Comparison of ENCODE assay signal across 22 cellular contexts in genomic region chr13:99855516-99855915, GRCh38.
A peak's percentile ranks its signal among the peaks of the same experiment; 100 is the strongest.
DNase-seq lines count a peak whose midpoint lies in the region; ATAC-seq and TF ChIP-seq lines count a peak whose summit lies in the region.
"Had no signal": no experiment of that assay in that cellular context is flagged by ENCODE, and none has a peak within 500 bp of the region (broad histone marks: within the 10 kb centered on the region; RNA-seq: fewer than 3 reads in every experiment).

No MANE protein-coding gene starts in this region.

- in situ Hi-C loops in gastrocnemius medialis (cut with MboI; ENCODE audit: low sequenced_read_pairs in 4 of 4), result no loop called here

- 0 out of 7 replicates have a peak, but pooled peaks cover 0 to 2% (median 0%) of the 10 kb centered on the region in 3 experiments for H3K36me3 Mint-ChIP-seq in H9 (ENCODE audit: insufficient read depth in 1 of 3, low read depth in 3 of 3)

- no peak overlapping the region for H2AFZ ChIP-seq in H9 (ENCODE audit: low read length)
- no peak overlapping the region for H2AFZ ChIP-seq in Karpas-422 (ENCODE audit: low read length)
- H2AFZ ChIP-seq: PC-9 had no signal

- H3K36me3 ChIP-seq in gastrocnemius medialis, result no peaks in the 10 kb centered on the region
- peaks cover 0 to 5% of the 10 kb centered on the region in 2 donors for H3K36me3 ChIP-seq in gastroesophageal sphincter
- no peaks in the 10 kb centered on the region for H3K36me3 ChIP-seq in Karpas-422 (ENCODE audit: insufficient read depth, low read length)
- H3K36me3 ChIP-seq: SJSA1 had no signal

- H3K4me3 ChIP-seq in gastrocnemius medialis, result no peak overlapping the region
- no peak overlapping the region for H3K4me3 ChIP-seq in gastroesophageal sphincter
- H3K4me3 ChIP-seq in Karpas-422 (ENCODE audit: low read length), result no peak overlapping the region
- H3K4me3 ChIP-seq: PC-9, SJSA1 had no signal

- H3K27me3 Mint-ChIP-seq in H9 (ENCODE audit: low read depth), result no peaks in the 10 kb centered on the region
- H3K27me3 Mint-ChIP-seq: B cell, T-cell had no signal

- no peak overlapping the region for H3K4me2 ChIP-seq in H9 (ENCODE audit: insufficient read depth, insufficient read length, low read length)
- no peak overlapping the region for H3K4me2 ChIP-seq in Karpas-422 (ENCODE audit: low read depth, low read length, poor library complexity, severe bottlenecking)
- H3K4me2 ChIP-seq: PC-9 had no signal

- no peaks in the 10 kb centered on the region for H3K9me3 Mint-ChIP-seq in H9
- H3K9me3 Mint-ChIP-seq: CD8-positive, alpha-beta T cell; T-cell had no signal

- peaks cover 72% of the 10 kb centered on the region in 2 experiments for H3K4me1 Mint-ChIP-seq in H9
- H3K4me1 Mint-ChIP-seq: B cell had no signal

- DNase-seq in H9 (no peak), NCI-H524 (lab: John Stamatoyannopoulos, UW) (peak; percentile 39 to 71), cerebellar cortex (ENCODE audit: low spot score) (peak; percentile 53), EL (no peak), gastrocnemius medialis (no peak), Karpas-422 (no peak)
- DNase-seq: Caco-2; CD8-positive, alpha-beta T cell; DMS79 treated with DMSO at 0.1 percent for 48 hours; NCI-H1092 treated with DMSO at 0.1 percent for 48 hours; NCI-H1436; NCI-H1930; NCI-H2227 treated with DMSO at 0.1 percent for 48 hours; NCI-H510A treated with DMSO at 0.1 percent for 48 hours; PC-9; Right ventricle myocardium superior; RPMI8226; T-cell had no signal

- H3K79me1 ChIP-seq in H9 (ENCODE audit: insufficient read depth, low read depth, low read length, poor library complexity, severe bottlenecking), result no peaks in the 10 kb centered on the region

- H3K4ac ChIP-seq in H9 (ENCODE audit: low read depth, low read length), result no peak overlapping the region

- H3K4me3 Mint-ChIP-seq in H9, result no peak overlapping the region
- H3K4me3 Mint-ChIP-seq: B cell; CD8-positive, alpha-beta T cell; T-cell had no signal

- no peak overlapping the region for H2BK5ac ChIP-seq in H9 (ENCODE audit: insufficient read length, low read length)

- TF ChIP-seq POLR2A in gastrocnemius medialis (IDR thresholded peaks at IDR 0.05) (no peak), gastroesophageal sphincter (IDR thresholded peaks at IDR 0.05) (no peak)

- H4K8ac ChIP-seq in H9 (replicated peaks; ENCODE audit: insufficient read length, low read depth, low read length), result no peak overlapping the region

- no peak for ATAC-seq in gastrocnemius medialis
- ATAC-seq in gastroesophageal sphincter, result no peak
- ATAC-seq: CD8-positive, alpha-beta T cell; T-cell had no signal

- H3K14ac ChIP-seq in H9 (ENCODE audit: insufficient read depth, low read length), result no peak overlapping the region

- H3K27me3 ChIP-seq in H9 (ENCODE audit: insufficient read depth, low read length) (no peaks in the 10 kb centered on the region), gastrocnemius medialis (no peaks in the 10 kb centered on the region), gastroesophageal sphincter (no peaks in the 10 kb centered on the region), Karpas-422 (ENCODE audit: low read length) (no peaks in the 10 kb centered on the region)

- H3K23me2 ChIP-seq in H9 (ENCODE audit: insufficient read length, low read depth, low read length, poor library complexity, severe bottlenecking), result no peaks in the 10 kb centered on the region

- H2BK20ac ChIP-seq in H9 (ENCODE audit: low read depth, low read length, poor library complexity, severe bottlenecking), result no peak overlapping the region

- H3K4me1 ChIP-seq in H9 (ENCODE audit: insufficient read depth, low read length), result peaks cover 16% of the 10 kb centered on the region
- no peaks in the 10 kb centered on the region for H3K4me1 ChIP-seq in gastrocnemius medialis
- no peaks in the 10 kb centered on the region for H3K4me1 ChIP-seq in gastroesophageal sphincter
- H3K4me1 ChIP-seq in Karpas-422 (ENCODE audit: low read length), result no peaks in the 10 kb centered on the region; the same call in 1 of the 2 replicates
- H3K4me1 ChIP-seq: Caco-2, SJSA1 had no signal

- TF ChIP-seq CTCF in H9 (conservative IDR thresholded peaks at IDR 0.05) (no peak), gastrocnemius medialis (IDR thresholded peaks at IDR 0.05 in 4 of 5, conservative IDR thresholded peaks at IDR 0.05 in 1 of 5) (no peak), gastroesophageal sphincter (IDR thresholded peaks at IDR 0.05) (no peak)

- no peak overlapping the region for H4K91ac ChIP-seq in H9 (ENCODE audit: insufficient read length, low read depth, low read length)

- H3K23ac ChIP-seq in H9 (ENCODE audit: insufficient read length, low read depth, low read length), result no peak overlapping the region

- no peak overlapping the region for H3K27ac ChIP-seq in H9 (ENCODE audit: insufficient read length, low read depth, low read length)
- H3K27ac ChIP-seq in gastrocnemius medialis, result no peak overlapping the region
- H3K27ac ChIP-seq in gastroesophageal sphincter, result no peak overlapping the region
- no peak overlapping the region for H3K27ac ChIP-seq in Karpas-422 (ENCODE audit: low read length)
- H3K27ac ChIP-seq: C4-2B, PC-9, SJSA1 had no signal

- peak overlapping the region; percentile 5 to 40 (median 37); a peak in 4 of 7 replicates for H3K27ac Mint-ChIP-seq in H9
- H3K27ac Mint-ChIP-seq: B cell; CD8-positive, alpha-beta T cell; T-cell had no signal

- H2BK15ac ChIP-seq in H9 (ENCODE audit: low read depth, low read length), result no peak overlapping the region

- H3K9me2 ChIP-seq in Karpas-422 (replicated peaks; ENCODE audit: insufficient read depth, low read length), result no peaks in the 10 kb centered on the region

- H3T11ph ChIP-seq in H9 (ENCODE audit: low read length), result no peak overlapping the region

- no peaks in the 10 kb centered on the region for H3K79me2 ChIP-seq in H9 (ENCODE audit: insufficient read depth, low read length)
- H3K79me2 ChIP-seq in Karpas-422 (ENCODE audit: low read length), result no peaks in the 10 kb centered on the region

- no peak overlapping the region for H2BK120ac ChIP-seq in H9 (ENCODE audit: low read depth, low read length, poor library complexity, severe bottlenecking)

- H2AK5ac ChIP-seq in H9 (ENCODE audit: insufficient read length, low read length), result no peak overlapping the region

- intact Hi-C loops in gastrocnemius medialis (cut with DNase I; ENCODE audit: low total_unique reads), result no loop called here

- no peak overlapping the region for H4K5ac ChIP-seq in H9 (ENCODE audit: insufficient read length, low read depth, low read length)

- no peaks in the 10 kb centered on the region for H3K9me3 ChIP-seq in H9 (ENCODE audit: control insufficient read depth, low read depth, low read length)
- H3K9me3 ChIP-seq in gastrocnemius medialis, result no peaks in the 10 kb centered on the region
- no peaks in the 10 kb centered on the region for H3K9me3 ChIP-seq in gastroesophageal sphincter
- no peaks in the 10 kb centered on the region for H3K9me3 ChIP-seq in Karpas-422 (ENCODE audit: low read length)
- H3K9me3 ChIP-seq: Caco-2, SJSA1 had no signal

- no peak overlapping the region for H2BK12ac ChIP-seq in H9 (ENCODE audit: insufficient read length, low read depth, low read length)

- H3K18ac ChIP-seq in H9 (ENCODE audit: insufficient read length, low read depth, low read length), result no peak overlapping the region

- 100% methylated on average over 2 of the region's 6 CpGs for WGBS in H9 (ENCODE audit: extremely low coverage, insufficient read length, low lambda C conversion rate)
- 79 to 97% methylated on average over 4 to 6 of the region's 6 CpGs for WGBS in gastroesophageal sphincter (ENCODE audit: low coverage in 1 of 2), 2 donors

- H4K20me1 ChIP-seq in H9 (ENCODE audit: control insufficient read depth, insufficient read depth, insufficient read length) (no peaks in the 10 kb centered on the region), Karpas-422 (ENCODE audit: insufficient read depth, low read depth, low read length) (no peaks in the 10 kb centered on the region)

- no peak for TF ChIP-seq EP300 in gastroesophageal sphincter (IDR thresholded peaks at IDR 0.05)

- H3K56ac ChIP-seq in H9 (ENCODE audit: insufficient read length, low read depth, low read length), result no peak overlapping the region

- no peak overlapping the region for H3K9ac ChIP-seq in H9 (ENCODE audit: extremely low read depth, insufficient read length, low read length)
- H3K9ac ChIP-seq in Karpas-422 (ENCODE audit: low read length), result no peak overlapping the region

Comparison
In these comparisons a context has a peak if more than half of its experiments do, and no peak if none do; other contexts are left out.
1. DNase-seq: peak in NCI-H524 (2 of 2) and cerebellar cortex (single experiment); none in H9 (single experiment), EL (single experiment), gastrocnemius medialis (0 of 2) and Karpas-422 (single experiment).